8 cellular contexts compared by ENCODE assay signal in the genomic region with DNA sequence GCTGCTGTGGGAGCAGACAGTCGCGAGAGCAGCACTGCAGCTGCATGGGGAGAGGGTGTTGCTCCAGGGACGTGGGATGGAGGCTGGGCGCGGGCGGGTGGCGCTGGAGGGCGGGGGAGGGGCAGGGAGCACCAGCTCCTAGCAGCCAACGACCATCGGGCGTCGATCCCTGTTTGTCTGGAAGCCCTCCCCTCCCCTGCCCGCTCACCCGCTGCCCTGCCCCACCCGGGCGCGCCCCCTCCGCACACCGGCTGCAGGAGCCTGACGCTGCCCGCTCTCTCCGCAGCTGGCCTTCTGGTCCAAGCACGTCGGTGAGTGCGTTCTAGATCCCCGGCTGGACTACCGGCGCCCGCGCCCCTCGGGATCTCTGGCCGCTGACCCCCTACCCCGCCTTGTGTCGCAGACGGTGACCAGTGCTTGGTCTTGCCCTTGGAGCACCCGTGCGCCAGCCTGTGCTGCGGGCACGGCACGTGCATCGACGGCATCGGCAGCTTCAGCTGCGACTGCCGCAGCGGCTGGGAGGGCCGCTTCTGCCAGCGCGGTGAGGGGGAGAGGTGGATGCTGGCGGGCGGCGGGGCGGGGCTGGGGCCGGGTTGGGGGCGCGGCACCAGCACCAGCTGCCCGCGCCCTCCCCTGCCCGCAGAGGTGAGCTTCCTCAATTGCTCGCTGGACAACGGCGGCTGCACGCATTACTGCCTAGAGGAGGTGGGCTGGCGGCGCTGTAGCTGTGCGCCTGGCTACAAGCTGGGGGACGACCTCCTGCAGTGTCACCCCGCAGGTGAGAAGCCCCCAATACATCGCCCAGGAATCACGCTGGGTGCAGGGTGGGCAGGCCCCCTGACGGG. TPM values are rescaled to one million over a fixed set of nuclear protein-coding genes. Genes with fewer than 3 reads are reported as not detected.
DNase-seq lines count a peak whose midpoint lies in the region; ATAC-seq and TF ChIP-seq lines count a peak whose summit lies in the region.

No MANE protein-coding gene starts in this region.

- H3K27me3 ChIP-seq in lower lobe of right lung (ENCODE audit: low read depth): peaks cover 44% of the 10 kb centered on the region

- intact Hi-C loops in MCF 10A (cut with micrococcal nuclease): no loop called here
- intact Hi-C loops in lower lobe of right lung (cut with DNase I): no loop called here

- CTCF ChIA-PET in MCF 10A (lab: Yijun Ruan, JAX): no interaction called here

- peak; percentile 25 to 49 for ATAC-seq in lower lobe of right lung
- no peak for ATAC-seq in GM18511 (IDR thresholded peaks at IDR 0.05; ENCODE audit: unreplicated experiment)

- H3K4me3 ChIP-seq in lower lobe of right lung: peak overlapping the region; percentile 44

- H3K9me3 Mint-ChIP-seq in MCF 10A (ENCODE audit: unreplicated experiment): no peaks in the 10 kb centered on the region

- H3K9me3 ChIP-seq in lower lobe of right lung: no peaks in the 10 kb centered on the region

- peaks cover 16% of the 10 kb centered on the region for H3K4me1 ChIP-seq in lower lobe of right lung

- TF ChIP-seq CTCF in MCF 10A (IDR thresholded peaks at IDR 0.05; ENCODE audit: unreplicated experiment): no peak
- TF ChIP-seq CTCF in lower lobe of right lung (IDR thresholded peaks at IDR 0.05): no peak

- DNase-seq in NCI-H2081 (lab: John Stamatoyannopoulos, UW) (peak; percentile 37 to 45), NCI-H2081 treated with DMSO at 0.1 percent for 48 hours (lab: John Stamatoyannopoulos, UW) (no peak), NCI-H774 (lab: John Stamatoyannopoulos, UW) (peak; percentile 48), MCF 10A (ENCODE audit: unreplicated experiment) (no peak), lower lobe of right lung (peak; percentile 70), caudate nucleus (lab: John Stamatoyannopoulos, UW) (no peak)
- no peak for DNase-seq in activated CD4-positive, CD25-positive, alpha-beta regulatory T cell (lab: John Stamatoyannopoulos, UW)

- POLR2A ChIA-PET in MCF 10A (lab: Yijun Ruan, JAX): no interaction called here

- no peaks in the 10 kb centered on the region for H3K36me3 ChIP-seq in lower lobe of right lung

- peak overlapping the region; percentile 38 for H3K4me3 Mint-ChIP-seq in MCF 10A (ENCODE audit: unreplicated experiment)

- H3K27ac Mint-ChIP-seq in MCF 10A (ENCODE audit: low read depth, unreplicated experiment): no peak overlapping the region

- H3K27ac ChIP-seq in lower lobe of right lung (no peak overlapping the region), caudate nucleus (ENCODE audit: low read depth, low read length) (no peak overlapping the region)

- peaks cover 6% of the 10 kb centered on the region for H3K4me1 Mint-ChIP-seq in MCF 10A (ENCODE audit: insufficient read depth, unreplicated experiment)

- no TSS peak for BruUV-seq in MCF 10A (replicated peaks; lab: Mats Ljungman, UMichigan)

- H3K27me3 Mint-ChIP-seq in MCF 10A (ENCODE audit: insufficient read depth, unreplicated experiment): peaks cover 25% of the 10 kb centered on the region

- no peaks in the 10 kb centered on the region for H3K36me3 Mint-ChIP-seq in MCF 10A (ENCODE audit: insufficient read depth, unreplicated experiment)

RNA-seq across cellular contexts. Expression of gene PROC, which starts 4.6 kb away (rescaled TPM):
- not detected in 2 replicates for total RNA-seq in MCF 10A (2022)
- total RNA-seq in lower lobe of right lung: not detected

RNA-seq across cellular contexts. Expression of gene MAP3K2, which starts 35.1 kb away (rescaled TPM):
- 62.9 and 65.6 TPM in 2 replicates for total RNA-seq in MCF 10A (2022)
- total RNA-seq in lower lobe of right lung: 78.4 TPM

Comparison
In these comparisons a context has a peak if more than half of its experiments do, and no peak if none do; other contexts are left out.
1. DNase-seq: peak in NCI-H2081 (2 of 2), NCI-H774 (single experiment) and lower lobe of right lung (single experiment); none in NCI-H2081 treated with DMSO at 0.1 percent for 48 hours (single experiment), MCF 10A (single experiment), caudate nucleus (0 of 61) and activated CD4-positive, CD25-positive, alpha-beta regulatory T cell (0 of 4).